16 cellular contexts compared by ENCODE assay signal in the genomic region with DNA sequence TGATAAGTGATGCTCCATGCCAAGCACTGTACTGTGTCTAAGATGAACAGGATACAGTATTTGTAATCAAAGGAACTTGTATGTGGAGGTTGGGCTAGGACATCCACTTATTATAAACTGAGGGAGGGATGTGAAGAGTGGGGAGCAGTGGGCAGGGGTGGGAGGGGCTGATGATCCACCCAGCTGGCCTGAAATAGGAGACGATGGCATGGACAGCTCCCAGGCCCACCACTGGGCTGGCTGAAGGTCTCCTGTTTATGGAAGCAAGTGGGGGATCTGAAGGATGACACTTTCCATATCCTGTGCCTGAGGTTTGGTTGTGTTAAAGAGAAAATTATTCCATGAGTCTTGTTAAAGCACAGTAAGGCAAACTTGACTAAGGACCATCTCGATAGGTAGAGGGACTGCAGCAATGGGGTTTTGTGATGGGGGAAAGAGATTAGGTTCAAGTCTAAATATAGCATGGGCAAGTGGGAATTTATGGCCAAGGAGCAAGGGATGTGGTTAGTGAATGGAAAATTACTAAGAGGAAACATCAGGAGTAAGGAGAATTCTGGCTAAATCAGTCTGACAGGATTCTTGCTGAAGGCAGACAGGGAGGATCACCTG.
A peak's percentile ranks its signal among the peaks of the same experiment; 100 is the strongest.
DNase-seq lines count a peak whose midpoint lies in the region; ATAC-seq and TF ChIP-seq lines count a peak whose summit lies in the region.
"Had no signal": no experiment of that assay in that cellular context is flagged by ENCODE, and none has a peak within 500 bp of the region (broad histone marks: within the 10 kb centered on the region; RNA-seq: fewer than 3 reads in every experiment).

No MANE protein-coding gene starts in this region.

- H3K27ac Mint-ChIP-seq in HFFc6 (peak overlapping the region; percentile 25; the same call in 1 of the 2 replicates), memory B cell (peak overlapping the region; percentile 0)
- H3K27ac Mint-ChIP-seq in activated naive CD8-positive, alpha-beta T cell treated with anti-CD3 and anti-CD28 coated beads for 36 hours = peak overlapping the region; percentile 6
- H3K27ac Mint-ChIP-seq: activated CD8-positive, alpha-beta memory T cell treated with anti-CD3 and anti-CD28 coated beads, Interleukin-2, amount 10 ng/mL, durations not matched to agents 7 days and 5 days; progenitor cell of endocrine pancreas had no signal

- no peaks in the 10 kb centered on the region for H3K9me3 ChIP-seq in BLaER1 treated with 17β-estradiol and CSF1 and Interleukin-3, amounts not matched to agents 10 nM and 100 nM (replicated peaks in 1 of 11)

- no peak overlapping the region for H3K9ac ChIP-seq in BLaER1 treated with 17β-estradiol and CSF1 and Interleukin-3, amounts not matched to agents 10 nM and 100 nM

- H3K4me1 ChIP-seq in BLaER1 treated with 17β-estradiol and CSF1 and Interleukin-3, amounts not matched to agents 10 nM and 100 nM = peaks cover 68 to 100% (median 77%) of the 10 kb centered on the region in 10 experiments

- H3K4me3 Mint-ChIP-seq in HFFc6 (peak overlapping the region; percentile 4; the same call in 1 of the 2 replicates), memory B cell (no peak overlapping the region)
- H3K4me3 Mint-ChIP-seq in activated naive CD8-positive, alpha-beta T cell treated with anti-CD3 and anti-CD28 coated beads for 36 hours = no peak overlapping the region
- H3K4me3 Mint-ChIP-seq: activated CD8-positive, alpha-beta memory T cell treated with anti-CD3 and anti-CD28 coated beads, Interleukin-2, amount 10 ng/mL, durations not matched to agents 7 days and 5 days had no signal

- H3K36me3 Mint-ChIP-seq in HFFc6 (ENCODE audit: low read depth) (no peaks in the 10 kb centered on the region; the same call in 1 of the 2 replicates), memory B cell (peaks cover 5% of the 10 kb centered on the region)
- peaks cover 6% of the 10 kb centered on the region for H3K36me3 Mint-ChIP-seq in activated naive CD8-positive, alpha-beta T cell treated with anti-CD3 and anti-CD28 coated beads for 36 hours
- H3K36me3 Mint-ChIP-seq: activated CD8-positive, alpha-beta memory T cell treated with anti-CD3 and anti-CD28 coated beads, Interleukin-2, amount 10 ng/mL, durations not matched to agents 7 days and 5 days had no signal

- no peak for TF ChIP-seq CTCF in HFFc6 (IDR thresholded peaks at IDR 0.05)

- H3K27me3 Mint-ChIP-seq in HFFc6 (ENCODE audit: insufficient read depth) (peaks cover 1% of the 10 kb centered on the region; the same call in 1 of the 2 replicates), memory B cell (no peaks in the 10 kb centered on the region)
- H3K27me3 Mint-ChIP-seq in activated naive CD8-positive, alpha-beta T cell treated with anti-CD3 and anti-CD28 coated beads for 36 hours = no peaks in the 10 kb centered on the region
- H3K27me3 Mint-ChIP-seq: activated CD8-positive, alpha-beta memory T cell treated with anti-CD3 and anti-CD28 coated beads, Interleukin-2, amount 10 ng/mL, durations not matched to agents 7 days and 5 days; progenitor cell of endocrine pancreas had no signal

- H3K4me1 Mint-ChIP-seq in HFFc6 (ENCODE audit: low read depth) = no peaks in the 10 kb centered on the region; the same call in 1 of the 2 replicates
- H3K4me1 Mint-ChIP-seq in activated naive CD8-positive, alpha-beta T cell treated with anti-CD3 and anti-CD28 coated beads for 36 hours = peaks cover 66% of the 10 kb centered on the region
- H3K4me1 Mint-ChIP-seq in memory B cell = peaks cover 45% of the 10 kb centered on the region

- no peak overlapping the region for H3K4me3 ChIP-seq in BLaER1 treated with 17β-estradiol and CSF1 and Interleukin-3, amounts not matched to agents 10 nM and 100 nM

- H3K9me3 Mint-ChIP-seq in HFFc6 = no peaks in the 10 kb centered on the region
- no peaks in the 10 kb centered on the region for H3K9me3 Mint-ChIP-seq in activated naive CD8-positive, alpha-beta T cell treated with anti-CD3 and anti-CD28 coated beads for 36 hours
- no peaks in the 10 kb centered on the region for H3K9me3 Mint-ChIP-seq in memory B cell

- H3K27ac ChIP-seq in BLaER1 treated with 17β-estradiol and CSF1 and Interleukin-3, amounts not matched to agents 10 nM and 100 nM = no peak overlapping the region
- H3K27ac ChIP-seq: VCaP had no signal

- H4K20me1 ChIP-seq in BLaER1 treated with 17β-estradiol and CSF1 and Interleukin-3, amounts not matched to agents 10 nM and 100 nM = peaks cover 28 to 100% (median 70%) of the 10 kb centered on the region in 11 experiments; a peak in 19 of 22 replicates

- H3K4me2 ChIP-seq in BLaER1 treated with 17β-estradiol and CSF1 and Interleukin-3, amounts not matched to agents 10 nM and 100 nM = peak overlapping the region; percentile 16 to 75 (median 42); a peak in 20 of 22 replicates

- peaks cover 0 to 11% (median 0%) of the 10 kb centered on the region in 11 experiments; a peak in 1 of 22 replicates for H3K36me3 ChIP-seq in BLaER1 treated with 17β-estradiol and CSF1 and Interleukin-3, amounts not matched to agents 10 nM and 100 nM

- H3K27me3 ChIP-seq in BLaER1 treated with 17β-estradiol and CSF1 and Interleukin-3, amounts not matched to agents 10 nM and 100 nM = no peaks in the 10 kb centered on the region

- no peak for ATAC-seq in memory B cell (ENCODE audit: low read depth)
- ATAC-seq: activated CD8-positive, alpha-beta memory T cell treated with anti-CD3 and anti-CD28 coated beads, Interleukin-2, amount 10 ng/mL, durations not matched to agents 7 days and 5 days; left colon had no signal

- DNase-seq in HFFc6 (no peak), memory B cell (ENCODE audit: low spot score in 2 of 2) (no peak), NCI-H1694 treated with DMSO at 0.1 percent for 48 hours (lab: John Stamatoyannopoulos, UW) (no peak), HuH-7.5 (ENCODE audit: low spot score) (no peak), HuH-7 (ENCODE audit: low spot score) (no peak), RPMI8226 (no peak)
- DNase-seq in activated naive CD8-positive, alpha-beta T cell treated with anti-CD3 and anti-CD28 coated beads for 36 hours = no peak
- DNase-seq: activated CD8-positive, alpha-beta memory T cell treated with anti-CD3 and anti-CD28 coated beads, Interleukin-2, amount 10 ng/mL, durations not matched to agents 7 days and 5 days; activated naive CD4-positive, alpha-beta T cell; left colon; NCI-H187; NCI-H446 treated with DMSO at 0.1 percent for 48 hours; OCI-M1 had no signal
